Comparison of ENCODE assay signal across 7 cellular contexts in genomic region chr11:88534706-88535105, GRCh38.
DNase-seq lines count a peak whose midpoint lies in the region; ATAC-seq, FAIRE-seq and TF ChIP-seq lines count a peak whose summit lies in the region.
"Not testable (repeated sequence)": the region's sequence is repeated elsewhere in the genome, so short reads cannot be mapped to it uniquely, and the experiment has no call there.

No MANE protein-coding gene starts in this region.

- H3K4me3 ChIP-seq in HCT116 (replicated peaks in 1 of 2; ENCODE audit: low read depth in 1 of 2, low read length in 2 of 2); brain microvascular endothelial cell (ENCODE audit: low read depth, low read length); endothelial cell of umbilical vein (replicated peaks in 1 of 3; ENCODE audit: insufficient read depth in 1 of 3, low read depth in 1 of 3, low read length in 3 of 3); keratinocyte (ENCODE audit: control insufficient read depth in 2 of 3, extremely low read depth in 1 of 3, insufficient read depth in 2 of 3, low read depth in 1 of 3, low read length in 3 of 3); osteoblast (ENCODE audit: insufficient read depth, low read length): not testable (repeated sequence)

- dilution Hi-C loops in endothelial cell of umbilical vein (cut with MboI; ENCODE audit: extremely low pct_ligation_motif_present, low sequenced_read_pairs): not testable (repeated sequence)
- dilution Hi-C loops in keratinocyte (cut with MboI; ENCODE audit: extremely low pct_ligation_motif_present, low sequenced_read_pairs): loop anchor here (25.0 kb wide), 2 partner anchors 197 to 522 kb away; partner anchors contain the start of gene CTSC

- TF ChIP-seq CTCF in HCT116 (IDR thresholded peaks at IDR 0.05 in 2 of 3, conservative IDR thresholded peaks at IDR 0.05 in 1 of 3; ENCODE audit: borderline replicate concordance in 1 of 3, insufficient read depth in 1 of 3, low read depth in 2 of 3, low read length in 2 of 3); brain microvascular endothelial cell (IDR thresholded peaks at IDR 0.05; ENCODE audit: low read depth, low read length, missing control alignments); endothelial cell of umbilical vein (IDR thresholded peaks at IDR 0.05; ENCODE audit: extremely low read depth in 1 of 2, insufficient read depth in 1 of 2, low read depth in 1 of 2, low read length in 2 of 2); keratinocyte (optimal IDR thresholded peaks at IDR 0.05 in 1 of 3, IDR thresholded peaks at IDR 0.05 in 1 of 3, conservative IDR thresholded peaks at IDR 0.05 in 1 of 3; ENCODE audit: extremely low read depth in 1 of 3, insufficient read depth in 2 of 3, low read length in 3 of 3); osteoblast (IDR thresholded peaks at IDR 0.05; ENCODE audit: extremely low read depth, low read depth, low read length): not testable (repeated sequence)

- POLR2A ChIA-PET in HCT116 (lab: Charles Lee); activated CD4-positive, alpha-beta T cell treated with anti-CD3 and anti-CD28 coated beads for 36 hours (lab: Charles Lee); endothelial cell of umbilical vein (lab: Charles Lee): not testable (repeated sequence)

- H3K4me1 ChIP-seq in HCT116 (ENCODE audit: control insufficient read depth in 1 of 2, insufficient read depth in 2 of 2, low read length in 2 of 2) (peaks cover 4 to 33% of the 10 kb centered on the region in 2 experiments; a peak in 3 of 4 replicates), endothelial cell of umbilical vein (ENCODE audit: control insufficient read depth, extremely low read depth, insufficient read depth, low read length) (peaks cover 37% of the 10 kb centered on the region), keratinocyte (ENCODE audit: control insufficient read depth, extremely low read depth, insufficient read depth, low read length) (peaks cover 40% of the 10 kb centered on the region), osteoblast (ENCODE audit: insufficient read depth, low read length) (peaks cover 33% of the 10 kb centered on the region)

- TF ChIP-seq RAD21 in HCT116 (IDR thresholded peaks at IDR 0.05; ENCODE audit: low read depth): not testable (repeated sequence)

- not testable (repeated sequence) for DNase-seq in HCT116 (ENCODE audit: low read depth, low spot score); activated CD4-positive, alpha-beta T cell treated with anti-CD3 and anti-CD28 coated beads for 36 hours; endothelial cell of umbilical vein (ENCODE audit: low read depth, low spot score); keratinocyte (ENCODE audit: low read depth, low spot score); osteoblast (ENCODE audit: insufficient read length, low spot score, missing footprints)
- peak; percentile 57 for DNase-seq in OCI-M1 (lab: John Stamatoyannopoulos, UW)
- DNase-seq in brain microvascular endothelial cell: peak; percentile 49

- RAD21 ChIA-PET in HCT116 (lab: Charles Lee; ENCODE audit: low non-redundant PET in 1 of 2, low total read pairs in 2 of 2, uncharacterized antibody in 2 of 2, unreplicated experiment in 2 of 2): not testable (repeated sequence)

- not testable (repeated sequence) for H3K9me3 ChIP-seq in HCT116 (ENCODE audit: control insufficient read depth in 1 of 2, insufficient read depth in 1 of 2, low read depth in 1 of 2, low read length in 2 of 2); endothelial cell of umbilical vein (replicated peaks; ENCODE audit: control insufficient read depth, insufficient read depth, low read length); keratinocyte (ENCODE audit: control insufficient read depth, low read depth, low read length); osteoblast (ENCODE audit: low read depth, low read length)

- TF ChIP-seq POLR2A in HCT116 (IDR thresholded peaks at IDR 0.05; ENCODE audit: borderline replicate concordance, extremely low read depth, insufficient read depth, insufficient read length); endothelial cell of umbilical vein (IDR thresholded peaks at IDR 0.05; ENCODE audit: low read depth, low read length): not testable (repeated sequence)

- not testable (repeated sequence) for H3K27me3 ChIP-seq in HCT116 (ENCODE audit: insufficient read depth, low read length); brain microvascular endothelial cell (replicated peaks); endothelial cell of umbilical vein (ENCODE audit: control insufficient read depth in 2 of 2, insufficient read depth in 2 of 2, low read length in 2 of 2); keratinocyte (ENCODE audit: control insufficient read depth, extremely low read depth, insufficient read depth, low read length); osteoblast (ENCODE audit: insufficient read depth, low read length)

- peak overlapping the region; percentile 75 for H2AFZ ChIP-seq in HCT116 (ENCODE audit: low read depth, low read length, poor library complexity, severe bottlenecking)
- H2AFZ ChIP-seq in endothelial cell of umbilical vein (ENCODE audit: low read depth, low read length); osteoblast (ENCODE audit: low read length): not testable (repeated sequence)
- H2AFZ ChIP-seq in keratinocyte (ENCODE audit: control insufficient read depth, low read length): peak overlapping the region; percentile 15

- not testable (repeated sequence) for H3K9me1 ChIP-seq in endothelial cell of umbilical vein (replicated peaks; ENCODE audit: control insufficient read depth, extremely low read depth, insufficient read depth, low read length); keratinocyte (ENCODE audit: control insufficient read depth, extremely low read depth, insufficient read depth, low read length)

- intact Hi-C loops in HCT116 (cut with micrococcal nuclease): not testable (repeated sequence)
- intact Hi-C loops in activated CD4-positive, alpha-beta T cell treated with anti-CD3 and anti-CD28 coated beads for 36 hours (cut with DNase I, micrococcal nuclease): loop anchor here (1.0 to 5.0 kb wide), 4 partner anchors 50 to 352 kb away; partner anchors contain the start of gene CTSC (in 1 of the 2)
- intact Hi-C loops in endothelial cell of umbilical vein (cut with micrococcal nuclease): loop anchor here (5.0 kb wide), 1 partner anchor 252 kb away; no protein-coding TSS in a partner anchor

- H3K79me2 ChIP-seq in HCT116 (ENCODE audit: insufficient read depth, low read length); endothelial cell of umbilical vein (ENCODE audit: control insufficient read depth, insufficient read depth, low read length); keratinocyte (ENCODE audit: control insufficient read depth, insufficient read depth, low read length); osteoblast (ENCODE audit: insufficient read depth, low read length): not testable (repeated sequence)

- ATAC-seq in HCT116; activated CD4-positive, alpha-beta T cell treated with anti-CD3 and anti-CD28 coated beads for 36 hours: not testable (repeated sequence)

- not testable (repeated sequence) for H3K27ac ChIP-seq in HCT116 (ENCODE audit: low read depth, low read length); keratinocyte (ENCODE audit: control insufficient read depth, insufficient read depth, low read length)
- peak overlapping the region; percentile 91 for H3K27ac ChIP-seq in brain microvascular endothelial cell
- H3K27ac ChIP-seq in endothelial cell of umbilical vein (ENCODE audit: insufficient read depth, low read depth, low read length): peak overlapping the region; percentile 88
- peak overlapping the region; percentile 90 for H3K27ac ChIP-seq in osteoblast (ENCODE audit: low read depth, low read length)

- not testable (repeated sequence) for H3K4me2 ChIP-seq in HCT116 (ENCODE audit: low read length); endothelial cell of umbilical vein (ENCODE audit: insufficient read depth, low read length); keratinocyte (ENCODE audit: control insufficient read depth, extremely low read depth, insufficient read depth, low read depth, low read length); osteoblast (ENCODE audit: insufficient read depth, low read length)

- H3K36me3 Mint-ChIP-seq in activated CD4-positive, alpha-beta T cell treated with anti-CD3 and anti-CD28 coated beads for 36 hours (ENCODE audit: low read depth): not testable (repeated sequence)

- in situ Hi-C loops in brain microvascular endothelial cell (cut with HindIII; ENCODE audit: low pct_ligation_motif_present, low sequenced_read_pairs): loop anchor here (25.0 kb wide), 1 partner anchor 522 kb away; no protein-coding TSS in a partner anchor

- not testable (repeated sequence) for FAIRE-seq in endothelial cell of umbilical vein (lab: Jason Lieb, UNC)
- FAIRE-seq in keratinocyte (lab: Jason Lieb, UNC): peak; percentile 5

- not testable (repeated sequence) for BruUV-seq in HCT116 (replicated peaks; lab: Mats Ljungman, UMichigan); endothelial cell of umbilical vein (replicated peaks; lab: Mats Ljungman, UMichigan)

- CTCF ChIA-PET in HCT116 (lab: Charles Lee): not testable (repeated sequence)
- CTCF ChIA-PET in activated CD4-positive, alpha-beta T cell treated with anti-CD3 and anti-CD28 coated beads for 36 hours (lab: Charles Lee): interaction anchor here (1.9 kb wide), 1 partner anchor 9 kb away, joined by 5 read pairs; no protein-coding TSS in a partner anchor
- CTCF ChIA-PET in endothelial cell of umbilical vein (lab: Charles Lee): interaction anchor here (1.5 kb wide), 1 partner anchor 50 kb away, joined by 4 read pairs; no protein-coding TSS in a partner anchor

- H3K27ac Mint-ChIP-seq in activated CD4-positive, alpha-beta T cell treated with anti-CD3 and anti-CD28 coated beads for 36 hours: peak overlapping the region; percentile 79

- H3K9me2 ChIP-seq in HCT116 (ENCODE audit: insufficient read depth): not testable (repeated sequence)

- peaks cover 21% of the 10 kb centered on the region for H3K4me1 Mint-ChIP-seq in activated CD4-positive, alpha-beta T cell treated with anti-CD3 and anti-CD28 coated beads for 36 hours

- not testable (repeated sequence) for H3K36me3 ChIP-seq in HCT116 (ENCODE audit: control insufficient read depth in 1 of 2, insufficient read depth in 2 of 2, low read length in 2 of 2); brain microvascular endothelial cell (replicated peaks); endothelial cell of umbilical vein (ENCODE audit: control insufficient read depth in 2 of 2, extremely low read depth in 1 of 2, insufficient read depth in 2 of 2, low read length in 2 of 2); keratinocyte (ENCODE audit: control insufficient read depth in 2 of 2, extremely low read depth in 1 of 2, insufficient read depth in 2 of 2, low read length in 2 of 2); osteoblast (ENCODE audit: insufficient read depth, low read length)

- not testable (repeated sequence) for H4K20me1 ChIP-seq in HCT116 (ENCODE audit: insufficient read depth); endothelial cell of umbilical vein (replicated peaks; ENCODE audit: control insufficient read depth, extremely low read depth, insufficient read depth, low read length); keratinocyte (ENCODE audit: control insufficient read depth, extremely low read depth, insufficient read depth, low read length); osteoblast (ENCODE audit: insufficient read depth, low read length)

- not testable (repeated sequence) for H3K9me3 Mint-ChIP-seq in activated CD4-positive, alpha-beta T cell treated with anti-CD3 and anti-CD28 coated beads for 36 hours (ENCODE audit: low read depth)

- not testable (repeated sequence) for H3K9ac ChIP-seq in HCT116 (ENCODE audit: low read length); endothelial cell of umbilical vein (replicated peaks; ENCODE audit: extremely low read depth, insufficient read depth, low read length); keratinocyte (ENCODE audit: control insufficient read depth, extremely low read depth, insufficient read depth, low read length)

- H3K4me3 Mint-ChIP-seq in activated CD4-positive, alpha-beta T cell treated with anti-CD3 and anti-CD28 coated beads for 36 hours: not testable (repeated sequence)

- H3K27me3 Mint-ChIP-seq in activated CD4-positive, alpha-beta T cell treated with anti-CD3 and anti-CD28 coated beads for 36 hours: peaks cover 13% of the 10 kb centered on the region
